Comparison of ENCODE assay signal across 8 cellular contexts in genomic region chr17:35804658-35805192, GRCh38. TPM values are rescaled to one million over a fixed set of nuclear protein-coding genes. Genes with fewer than 3 reads are reported as not detected.
A peak's percentile ranks its signal among the peaks of the same experiment; 100 is the strongest.
DNase-seq lines count a peak whose midpoint lies in the region; ATAC-seq and TF ChIP-seq lines count a peak whose summit lies in the region.

No MANE protein-coding gene starts in this region.

- no peaks in the 10 kb centered on the region for H3K79me2 ChIP-seq in neural cell (replicated peaks; ENCODE audit: insufficient read depth, low read length)

- H3K9me2 ChIP-seq in neural cell (ENCODE audit: insufficient read depth, low read length) = no peaks in the 10 kb centered on the region

- H3F3A ChIP-seq in neural cell (ENCODE audit: insufficient read depth, low read length, poor library complexity, severe bottlenecking) = no peaks in the 10 kb centered on the region

- no peak overlapping the region; the same call in 1 of the 2 replicates for H3K4me3 Mint-ChIP-seq in HFFc6
- no peak overlapping the region for H3K4me3 Mint-ChIP-seq in activated CD4-positive, alpha-beta T cell treated with anti-CD3 and anti-CD28 coated beads, Interleukin-2, amount 10 ng/mL, durations not matched to agents 7 days and 5 days

- peaks cover 42% of the 10 kb centered on the region for H3K4me1 Mint-ChIP-seq in HFFc6 (ENCODE audit: low read depth)
- H3K4me1 Mint-ChIP-seq in activated CD4-positive, alpha-beta T cell treated with anti-CD3 and anti-CD28 coated beads, Interleukin-2, amount 10 ng/mL, durations not matched to agents 7 days and 5 days = peaks cover 50% of the 10 kb centered on the region

- peak; percentile 21 for TF ChIP-seq EP300 in neural cell (conservative IDR thresholded peaks at IDR 0.05; ENCODE audit: poor library complexity, severe bottlenecking)

- H3K36me3 ChIP-seq in neural cell (ENCODE audit: insufficient read depth, low read length) = no peaks in the 10 kb centered on the region

- no peaks in the 10 kb centered on the region for H3K27me3 ChIP-seq in neural cell (ENCODE audit: insufficient read depth, low read depth, low read length)

- no peaks in the 10 kb centered on the region for H3K9me3 Mint-ChIP-seq in HFFc6
- H3K9me3 Mint-ChIP-seq in activated CD4-positive, alpha-beta T cell treated with anti-CD3 and anti-CD28 coated beads, Interleukin-2, amount 10 ng/mL, durations not matched to agents 7 days and 5 days = no peaks in the 10 kb centered on the region

- TF ChIP-seq CTCF in HFFc6 (IDR thresholded peaks at IDR 0.05) = peak; percentile 88
- peak; percentile 89 for TF ChIP-seq CTCF in neural cell (IDR thresholded peaks at IDR 0.05; ENCODE audit: poor library complexity, severe bottlenecking)

- peak; percentile 77 for TF ChIP-seq RAD21 in neural cell (conservative IDR thresholded peaks at IDR 0.05)

- no peak overlapping the region for H3K27ac ChIP-seq in neural cell (ENCODE audit: low read length)

- no peaks in the 10 kb centered on the region for H3K9me3 ChIP-seq in neural cell (ENCODE audit: low read length)

- H3K36me3 Mint-ChIP-seq in HFFc6 (ENCODE audit: low read depth) = no peaks in the 10 kb centered on the region; the same call in 1 of the 2 replicates
- H3K36me3 Mint-ChIP-seq in activated CD4-positive, alpha-beta T cell treated with anti-CD3 and anti-CD28 coated beads, Interleukin-2, amount 10 ng/mL, durations not matched to agents 7 days and 5 days (ENCODE audit: low read depth) = no peaks in the 10 kb centered on the region

- peaks cover 7% of the 10 kb centered on the region for H3K27me3 Mint-ChIP-seq in HFFc6 (ENCODE audit: insufficient read depth)
- H3K27me3 Mint-ChIP-seq in activated CD4-positive, alpha-beta T cell treated with anti-CD3 and anti-CD28 coated beads, Interleukin-2, amount 10 ng/mL, durations not matched to agents 7 days and 5 days = no peaks in the 10 kb centered on the region

- no peak overlapping the region for H3K4me3 ChIP-seq in neural cell (ENCODE audit: low read length)

- no peak overlapping the region for H3K27ac Mint-ChIP-seq in HFFc6
- H3K27ac Mint-ChIP-seq in activated CD4-positive, alpha-beta T cell treated with anti-CD3 and anti-CD28 coated beads, Interleukin-2, amount 10 ng/mL, durations not matched to agents 7 days and 5 days = no peak overlapping the region

- CTCF ChIA-PET in activated CD4-positive, alpha-beta T cell treated with anti-CD3 and anti-CD28 coated beads, Interleukin-2, amount 10 ng/mL, durations not matched to agents 7 days and 5 days (lab: Charles Lee) = interaction anchor here (0.7 to 2.2 kb wide), 8 partner anchors 12 to 57 kb away, joined by 3 to 17 read pairs (median 4); no protein-coding TSS in a partner anchor

- POLR2A ChIA-PET in activated CD4-positive, alpha-beta T cell treated with anti-CD3 and anti-CD28 coated beads, Interleukin-2, amount 10 ng/mL, durations not matched to agents 7 days and 5 days (lab: Charles Lee) = interaction anchor here (0.6 kb wide), 1 partner anchor 1150 kb away, joined by 4 read pairs; no protein-coding TSS in a partner anchor

- no peak overlapping the region for H2AFZ ChIP-seq in neural cell (ENCODE audit: low read depth, low read length)

- peak; percentile 54 for DNase-seq in DMS153 treated with DMSO at 0.1 percent for 48 hours (lab: John Stamatoyannopoulos, UW; ENCODE audit: unreplicated experiment)
- peak; percentile 94 for DNase-seq in HFFc6
- DNase-seq in NCI-H526 (lab: John Stamatoyannopoulos, UW) = peak; percentile 69 to 92
- DNase-seq in activated CD4-positive, alpha-beta T cell treated with anti-CD3 and anti-CD28 coated beads, Interleukin-2, amount 10 ng/mL, durations not matched to agents 7 days and 5 days = peak; percentile 72
- peak; percentile 98 for DNase-seq in fibroblast of peridontal ligament (ENCODE audit: extremely low read depth)

- no peak overlapping the region for H3K4me2 ChIP-seq in neural cell (ENCODE audit: low read length)

- H3K9ac ChIP-seq in neural cell (ENCODE audit: low read length) = no peak overlapping the region

- no peak for ATAC-seq in HG02588 (IDR thresholded peaks at IDR 0.05; ENCODE audit: unreplicated experiment)
- no peak for ATAC-seq in GM21515 (IDR thresholded peaks at IDR 0.05; ENCODE audit: unreplicated experiment)

- H4K20me1 ChIP-seq in neural cell (ENCODE audit: insufficient read depth) = no peaks in the 10 kb centered on the region

TF ChIP-seq in neural cell, 6 proteins besides CTCF, POLR2A, EP300 and RAD21:
- peak; percentile 71 for TF ChIP-seq SMC3 (conservative IDR thresholded peaks at IDR 0.05; ENCODE audit: poor library complexity)
- no peak for TF ChIP-seq TAF1 (IDR thresholded peaks at IDR 0.05; ENCODE audit: low read depth)

RNA-seq across cellular contexts. Expression of gene TAF15, which starts 4.6 kb away (rescaled TPM):
- total RNA-seq in HFFc6 (2021; fragmentation: NEBNext Ultra II Directional; extraction: Animal tissue kit (Norgen Biotek cat#: 25700)) = 100 to 1,000 TPM; 132 to 170 (median 146) TPM
- total RNA-seq in activated CD4-positive, alpha-beta T cell treated with anti-CD3 and anti-CD28 coated beads, Interleukin-2, amount 10 ng/mL, durations not matched to agents 7 days and 5 days = 100 to 1,000 TPM; 274 to 311 TPM
- 45.8 and 50.9 TPM in 2 replicates for polyA plus RNA-seq in neural cell
- polyA minus RNA-seq in neural cell = 75.5 and 93.8 TPM in 2 replicates

RNA-seq across cellular contexts. Expression of gene MMP28, which starts 9.3 kb away (rescaled TPM):
- not detected for total RNA-seq in HFFc6 (2021; fragmentation: NEBNext Ultra II Directional; extraction: Animal tissue kit (Norgen Biotek cat#: 25700))
- not detected for total RNA-seq in activated CD4-positive, alpha-beta T cell treated with anti-CD3 and anti-CD28 coated beads, Interleukin-2, amount 10 ng/mL, durations not matched to agents 7 days and 5 days
- 0.31 TPM in 1 of 2 replicates, not detected in the other for polyA plus RNA-seq in neural cell
- polyA minus RNA-seq in neural cell = not detected in 2 replicates

RNA-seq across cellular contexts. Expression of gene C17orf50, which starts 44.0 kb away (rescaled TPM):
- not detected for total RNA-seq in HFFc6 (2021; fragmentation: NEBNext Ultra II Directional; extraction: Animal tissue kit (Norgen Biotek cat#: 25700))
- not detected for total RNA-seq in activated CD4-positive, alpha-beta T cell treated with anti-CD3 and anti-CD28 coated beads, Interleukin-2, amount 10 ng/mL, durations not matched to agents 7 days and 5 days
- polyA plus RNA-seq in neural cell = not detected in 2 replicates
- 0.73 and 1.4 TPM in 2 replicates for polyA minus RNA-seq in neural cell

RNA-seq across cellular contexts. Expression of gene GAS2L2, which starts 51.7 kb away (rescaled TPM):
- not detected for total RNA-seq in HFFc6 (2021; fragmentation: NEBNext Ultra II Directional; extraction: Animal tissue kit (Norgen Biotek cat#: 25700))
- total RNA-seq in activated CD4-positive, alpha-beta T cell treated with anti-CD3 and anti-CD28 coated beads, Interleukin-2, amount 10 ng/mL, durations not matched to agents 7 days and 5 days = not detected
- polyA plus RNA-seq in neural cell = 0.38 and 1.2 TPM in 2 replicates
- polyA minus RNA-seq in neural cell = 0.73 and 0.81 TPM in 2 replicates
